33 cellular contexts compared by ENCODE assay signal in the genomic region with DNA sequence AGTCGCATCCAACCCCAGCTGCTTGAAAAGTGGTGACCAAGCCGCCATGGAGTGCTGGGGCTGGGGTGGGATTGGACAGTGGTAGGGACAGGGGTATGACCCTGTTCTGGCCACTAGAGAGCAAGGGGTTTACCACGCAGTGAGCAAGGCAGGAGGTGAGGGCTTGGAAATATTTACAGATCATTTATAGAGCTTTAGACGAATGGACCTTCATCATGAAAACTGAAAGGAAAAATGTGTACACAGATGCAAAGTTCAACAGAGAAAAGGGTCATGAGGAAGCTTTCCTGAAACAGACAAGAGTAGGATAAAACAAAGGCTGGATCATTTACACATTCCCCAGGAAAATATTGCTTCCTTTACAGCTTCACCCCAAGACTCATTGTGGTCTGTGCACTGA.
"Had no signal": no experiment of that assay in that cellular context is flagged by ENCODE, and none has a peak within 500 bp of the region (broad histone marks: within the 10 kb centered on the region; RNA-seq: fewer than 3 reads in every experiment).

No MANE protein-coding gene starts in this region.

- H3K4me1 Mint-ChIP-seq: T-helper 17 cell had no signal

- H3K27ac Mint-ChIP-seq: activated T-helper 1 cell treated with anti-CD3 and anti-CD28 coated beads, Interleukin-12 subunit alpha, Interleukin-12 subunit beta, Interleukin-2, Interleukin-4 antibody, amounts not matched to agents 30 ng/mL and 10 ng/mL and 1 ng/mL, durations not matched to agents 14 hours and 24 hours and 36 hours; effector memory CD8-positive, alpha-beta T cell; mesothelial cell of epicardium; naive thymus-derived CD4-positive, alpha-beta T cell; T-helper 17 cell had no signal

- FAIRE-seq: astrocyte had no signal

- H3K9me3 Mint-ChIP-seq: activated T-helper 1 cell treated with anti-CD3 and anti-CD28 coated beads, Interleukin-12 subunit alpha, Interleukin-12 subunit beta, Interleukin-2, Interleukin-4 antibody, amounts not matched to agents 30 ng/mL and 10 ng/mL and 1 ng/mL, durations not matched to agents 14 hours and 24 hours and 36 hours; effector memory CD8-positive, alpha-beta T cell; neural crest cell had no signal

- DNase-seq: activated CD4-positive, alpha-beta T cell treated with anti-CD3 and anti-CD28 coated beads for 48 hours; activated CD4-positive, alpha-beta T cell treated with anti-CD3 and anti-CD28 coated beads, Interleukin-2, amount 50 U/mL, for 48 hours; activated CD8-positive, alpha-beta memory T cell treated with anti-CD3 and anti-CD28 coated beads for 24 hours; activated gamma-delta T cell treated with Interleukin-2 at 50 U/mL for 16 hours; activated naive CD4-positive, alpha-beta T cell treated with anti-CD3 and anti-CD28 coated beads, Interleukin-2, amount 50 U/mL, for 16 hours; amniotic stem cell; brain microvascular endothelial cell; cortex of kidney; effector memory CD8-positive, alpha-beta T cell; erythroblast; foreskin fibroblast; heart left ventricle; kidney glomerular epithelial cell; left ventricle myocardium inferior; naive thymus-derived CD4-positive, alpha-beta T cell; occipital lobe; stimulated activated CD4-positive, alpha-beta T cell treated with anti-CD3 and anti-CD28 coated beads, Interleukin-12 subunit alpha, Interleukin-12 subunit beta, amount 100 ng/mL, for 4 hours; stimulated activated CD4-positive, alpha-beta T cell treated with anti-CD3 and anti-CD28 coated beads, Interleukin-4, amount 100 ng/mL, for 1 hour; stimulated activated naive CD8-positive, alpha-beta T cell treated with anti-CD3 and anti-CD28 coated beads, Interleukin-15, Interleukin-2, amounts not matched to agents 100 U/mL and 50 U/mL, for 24 hours; T-helper 17 cell; T1000; testis; transverse colon; uterus; WERI-Rb-1 had no signal

- H3K79me2 ChIP-seq: parathyroid adenoma had no signal

- H3K4me3 Mint-ChIP-seq: activated T-helper 1 cell treated with anti-CD3 and anti-CD28 coated beads, Interleukin-12 subunit alpha, Interleukin-12 subunit beta, Interleukin-2, Interleukin-4 antibody, amounts not matched to agents 30 ng/mL and 10 ng/mL and 1 ng/mL, durations not matched to agents 14 hours and 24 hours and 36 hours; effector memory CD8-positive, alpha-beta T cell; mesothelial cell of epicardium; naive thymus-derived CD4-positive, alpha-beta T cell; neural crest cell; T-helper 17 cell had no signal

- H3K36me3 ChIP-seq: brain microvascular endothelial cell, heart left ventricle, left ventricle myocardium inferior, right atrium auricular region, transverse colon, uterus, WERI-Rb-1 had no signal

- ATAC-seq: activated CD4-positive, CD25-positive, alpha-beta regulatory T cell treated with anti-CD3 and anti-CD28 coated beads, Interleukin-2, amount 50 U/mL, for 24 hours; effector memory CD8-positive, alpha-beta T cell; heart left ventricle; naive thymus-derived CD4-positive, alpha-beta T cell; stimulated activated naive CD8-positive, alpha-beta T cell treated with anti-CD3 and anti-CD28 coated beads, Interleukin-15, Interleukin-2, amounts not matched to agents 100 U/mL and 50 U/mL, for 24 hours; T-helper 17 cell had no signal

- H3K27ac ChIP-seq: brain microvascular endothelial cell, heart left ventricle, left ventricle myocardium inferior, parathyroid adenoma, right atrium auricular region, testis, uterus, WERI-Rb-1 had no signal

- H3K9ac ChIP-seq: parathyroid adenoma had no signal

- H3K9me3 ChIP-seq: heart left ventricle, left ventricle myocardium inferior, right atrium auricular region, testis, transverse colon, uterus had no signal

- H3K4me1 ChIP-seq: heart left ventricle, left ventricle myocardium inferior, parathyroid adenoma, right atrium auricular region, testis, uterus had no signal

- H3K27me3 ChIP-seq: brain microvascular endothelial cell, right atrium auricular region, testis, transverse colon, uterus had no signal

- H3K4me3 ChIP-seq: heart left ventricle, left ventricle myocardium inferior, lung, right atrium auricular region, testis, transverse colon, uterus had no signal

- H3K36me3 Mint-ChIP-seq: mesothelial cell of epicardium; naive thymus-derived CD4-positive, alpha-beta T cell had no signal

- H2AFZ ChIP-seq: parathyroid adenoma had no signal
